ENCODE assay signal across 17 cellular contexts in genomic region chr11:127056338-127056971, GRCh38. TPM values are rescaled to one million over a fixed set of nuclear protein-coding genes. Genes with fewer than 3 reads are reported as not detected.
A peak's percentile ranks its signal among the peaks of the same experiment; 100 is the strongest.
DNase-seq lines count a peak whose midpoint lies in the region; ATAC-seq and TF ChIP-seq lines count a peak whose summit lies in the region.
"Had no signal": no experiment of that assay in that cellular context is flagged by ENCODE, and none has a peak within 500 bp of the region (broad histone marks: within the 10 kb centered on the region; RNA-seq: fewer than 3 reads in every experiment).

No MANE protein-coding gene starts in this region.

- 77% methylated on average over 6 of the region's 6 CpGs for WGBS in suprapubic skin

- H3K79me2 ChIP-seq in DND-41 (ENCODE audit: insufficient read depth, low read length), result no peaks in the 10 kb centered on the region
- H3K79me2 ChIP-seq: hepatocyte had no signal

- H3K4me2 ChIP-seq in DND-41 (ENCODE audit: insufficient read depth, low read length), result no peak overlapping the region
- H3K4me2 ChIP-seq: hepatocyte had no signal

- no peak overlapping the region for H2AFZ ChIP-seq in DND-41 (ENCODE audit: low read depth, low read length)
- H2AFZ ChIP-seq: hepatocyte had no signal

- H3K4me3 ChIP-seq in DND-41 (ENCODE audit: low read depth in 1 of 2, low read length in 2 of 2) (no peak overlapping the region), suprapubic skin (no peak overlapping the region)
- H3K4me3 ChIP-seq: hepatocyte, lower lobe of right lung had no signal

- peak; percentile 71 for ATAC-seq in DND-41 (ENCODE audit: insufficient read depth, low read depth)
- ATAC-seq in GM18867 (IDR thresholded peaks at IDR 0.05; ENCODE audit: unreplicated experiment), result peak; percentile 62
- ATAC-seq: activated naive CD8-positive, alpha-beta T cell treated with anti-CD3 and anti-CD28 coated beads, Interleukin-2, amount 50 U/mL, for 24 hours; lower lobe of right lung had no signal

- H3K36me3 ChIP-seq in DND-41 (ENCODE audit: insufficient read depth, low read length) (no peaks in the 10 kb centered on the region), suprapubic skin (no peaks in the 10 kb centered on the region)
- H3K36me3 ChIP-seq: lower lobe of right lung had no signal

- no peaks in the 10 kb centered on the region for H4K20me1 ChIP-seq in DND-41 (ENCODE audit: insufficient read depth, low read length)

- TF ChIP-seq EP300 in suprapubic skin (IDR thresholded peaks at IDR 0.05), result no peak

- no peak for TF ChIP-seq CTCF in DND-41 (IDR thresholded peaks at IDR 0.05; ENCODE audit: borderline replicate concordance, extremely low read depth, low read length, poor library complexity, severe bottlenecking)
- no peak for TF ChIP-seq CTCF in suprapubic skin (IDR thresholded peaks at IDR 0.05)

- TF ChIP-seq POLR2A in suprapubic skin (IDR thresholded peaks at IDR 0.05), result no peak

- H3K9me3 ChIP-seq in DND-41 (ENCODE audit: insufficient read depth, low read length, severe bottlenecking), result no peaks in the 10 kb centered on the region
- H3K9me3 ChIP-seq in suprapubic skin, result no peaks in the 10 kb centered on the region
- H3K9me3 ChIP-seq: lower lobe of right lung had no signal

- no peaks in the 10 kb centered on the region for H3K27me3 ChIP-seq in DND-41 (ENCODE audit: insufficient read depth, low read length, poor library complexity)
- no peaks in the 10 kb centered on the region for H3K27me3 ChIP-seq in suprapubic skin

- DNase-seq in DND-41 (peak; percentile 22), NAMALWA (ENCODE audit: low spot score) (peak; percentile 31), germinal center (ENCODE audit: low spot score) (peak; percentile 16), amniotic stem cell (lab: John Stamatoyannopoulos, UW) (no peak), suprapubic skin (ENCODE audit: low spot score in 2 of 2) (no peak)
- DNase-seq in effector CD4-positive, alpha-beta T cell, result no peak
- DNase-seq: activated CD4-positive, alpha-beta T cell treated with anti-CD3 and anti-CD28 coated beads for 1 hour; activated naive CD8-positive, alpha-beta T cell treated with anti-CD3 and anti-CD28 coated beads, Interleukin-2, amount 50 U/mL, for 24 hours; activated T-cell treated with anti-CD3 and anti-CD28 coated beads, Interleukin-2, amount 50 U/mL, for 24 hours; CD4-positive, CD25-positive, alpha-beta regulatory T cell; cerebellar nuclear complex; lower lobe of right lung; NCI-H1048 had no signal

- no peak overlapping the region for H3K9ac ChIP-seq in DND-41 (ENCODE audit: low read depth, low read length)

- no peak overlapping the region for H3K27ac ChIP-seq in DND-41 (ENCODE audit: low read length)
- no peak overlapping the region for H3K27ac ChIP-seq in suprapubic skin
- H3K27ac ChIP-seq: hepatocyte, HL-60, lower lobe of right lung had no signal

- no peaks in the 10 kb centered on the region for H3K4me1 ChIP-seq in DND-41 (ENCODE audit: insufficient read depth, low read length)
- H3K4me1 ChIP-seq in suprapubic skin, result no peaks in the 10 kb centered on the region
- H3K4me1 ChIP-seq: lower lobe of right lung had no signal

RNA-seq across cellular contexts. Expression of gene KIRREL3, which starts 55.9 kb away (rescaled TPM):
- under 1 TPM in 1 of 4 donors, not detected in 3; 0.17 TPM for total RNA-seq in suprapubic skin
- total RNA-seq: CD4-positive, CD25-positive, alpha-beta regulatory T cell; subcutaneous adipose tissue had no signal

Comparison
In these comparisons a context has a peak if more than half of its experiments do, and no peak if none do; other contexts are left out.
1. DNase-seq: peak in DND-41 (single experiment), NAMALWA (single experiment) and germinal center (single experiment); none in amniotic stem cell (single experiment), effector CD4-positive, alpha-beta T cell (single experiment) and suprapubic skin (0 of 2).